In the genomic region with DNA sequence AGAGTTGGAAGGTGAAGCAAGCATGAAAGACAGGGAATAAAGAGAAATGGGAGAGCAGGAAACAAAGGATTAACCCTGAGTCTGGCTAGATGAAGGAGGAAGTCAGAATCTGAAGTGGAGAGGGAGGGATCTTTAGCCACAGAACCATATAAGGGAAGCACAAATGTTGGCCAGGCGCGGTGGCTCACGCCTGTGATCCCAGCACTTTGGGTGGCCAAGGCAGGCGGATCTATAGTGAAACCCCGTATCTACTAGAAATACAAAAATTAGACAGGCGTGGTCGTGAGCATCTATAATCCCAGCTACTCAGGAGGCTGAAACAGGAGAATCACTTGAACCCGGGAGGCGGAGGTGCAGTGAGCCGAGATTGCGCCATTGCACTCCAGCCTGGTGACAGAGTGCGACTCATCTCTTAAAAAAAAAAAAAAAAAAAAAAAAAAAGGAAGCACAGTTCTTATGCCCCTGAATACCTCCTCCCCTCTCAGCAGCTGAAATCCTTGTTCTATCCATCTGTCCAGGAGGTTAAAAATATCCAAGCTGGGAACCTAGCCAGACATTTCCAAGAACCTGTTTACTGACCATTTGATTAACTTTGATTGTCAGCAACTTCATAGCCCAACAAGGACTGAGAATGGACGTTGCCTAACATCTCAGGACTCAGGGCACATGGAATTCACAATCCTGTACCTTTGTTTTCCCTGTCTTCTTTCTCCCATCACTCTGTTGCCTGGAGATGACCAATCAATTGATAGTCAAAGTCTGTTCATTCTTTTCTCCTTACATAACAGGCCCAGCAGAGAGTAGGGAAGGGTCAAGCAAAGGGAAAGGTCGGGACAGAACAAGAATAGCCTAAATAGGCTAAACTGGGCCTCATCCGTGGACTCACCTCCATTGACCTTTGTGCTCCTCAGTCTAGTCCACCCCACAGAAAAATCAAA, we compare ENCODE assay signal across 9 cellular contexts. TPM values are rescaled to one million over a fixed set of nuclear protein-coding genes. Genes with fewer than 3 reads are reported as not detected.
A peak's percentile ranks its signal among the peaks of the same experiment; 100 is the strongest.
DNase-seq lines count a peak whose midpoint lies in the region; ATAC-seq, FAIRE-seq and TF ChIP-seq lines count a peak whose summit lies in the region.
"Had no signal": no experiment of that assay in that cellular context is flagged by ENCODE, and none has a peak within 500 bp of the region (broad histone marks: within the 10 kb centered on the region; RNA-seq: fewer than 3 reads in every experiment).

No MANE protein-coding gene starts in this region.

- FAIRE-seq in bronchial epithelial cell (lab: Jason Lieb, UNC) = no peak

- H3K36me3 ChIP-seq in bronchial epithelial cell (ENCODE audit: control insufficient read depth, insufficient read depth, low read length) (no peaks in the 10 kb centered on the region), lower lobe of right lung (no peaks in the 10 kb centered on the region), upper lobe of left lung (no peaks in the 10 kb centered on the region), BE2C (no peaks in the 10 kb centered on the region)
- H3K36me3 ChIP-seq: BLaER1 had no signal

- ATAC-seq in lower lobe of right lung (peak; percentile 61 to 70), upper lobe of left lung (ENCODE audit: low FRiP score in 2 of 2) (peak; percentile 71 to 77), GM18909 (IDR thresholded peaks at IDR 0.05; ENCODE audit: poor library complexity, unreplicated experiment) (no peak)

- intact Hi-C loops in lower lobe of right lung (cut with DNase I) = no loop called here

- H3K27me3 ChIP-seq in bronchial epithelial cell (ENCODE audit: control insufficient read depth, insufficient read depth, low read length) (no peaks in the 10 kb centered on the region), lower lobe of right lung (ENCODE audit: low read depth) (no peaks in the 10 kb centered on the region), upper lobe of left lung (no peaks in the 10 kb centered on the region), BE2C (no peaks in the 10 kb centered on the region)
- H3K27me3 ChIP-seq: BLaER1 had no signal

- H3K4me3 ChIP-seq in bronchial epithelial cell (ENCODE audit: low read depth, low read length) (no peak overlapping the region), lower lobe of right lung (peak overlapping the region; percentile 33), upper lobe of left lung (peak overlapping the region in 2 of 4 donors; percentile 32), BE2C (ENCODE audit: low read depth, low read length) (no peak overlapping the region)
- H3K4me3 ChIP-seq: BLaER1 had no signal

- no peak for TF ChIP-seq CTCF in bronchial epithelial cell (IDR thresholded peaks at IDR 0.05; ENCODE audit: insufficient read depth, low read length, severe bottlenecking)
- TF ChIP-seq CTCF in lower lobe of right lung (IDR thresholded peaks at IDR 0.05) = no peak
- TF ChIP-seq CTCF in upper lobe of left lung (IDR thresholded peaks at IDR 0.05) = no peak
- no peak for TF ChIP-seq CTCF in BE2C (IDR thresholded peaks at IDR 0.05; ENCODE audit: low read depth, low read length)

- H3K27ac ChIP-seq in lower lobe of right lung = peak overlapping the region; percentile 83
- H3K27ac ChIP-seq in upper lobe of left lung = peak overlapping the region; percentile 79 to 98 (median 96)
- H3K27ac ChIP-seq: BLaER1 had no signal

- no peaks in the 10 kb centered on the region for H3K9me3 ChIP-seq in lower lobe of right lung
- H3K9me3 ChIP-seq in upper lobe of left lung = no peaks in the 10 kb centered on the region
- H3K9me3 ChIP-seq in BE2C = no peaks in the 10 kb centered on the region
- H3K9me3 ChIP-seq: BLaER1 had no signal

- 26 to 30% methylated on average over 15 of the region's 15 CpGs for WGBS in upper lobe of left lung, 2 donors

- peak in 1 of 4 donors; percentile 45 for TF ChIP-seq EP300 in upper lobe of left lung (IDR thresholded peaks at IDR 0.05)

- H3K4me1 ChIP-seq in lower lobe of right lung (peaks cover 75% of the 10 kb centered on the region), upper lobe of left lung (peaks cover 59 to 87% (median 69%) of the 10 kb centered on the region in 4 donors), BE2C (peaks cover 3% of the 10 kb centered on the region; the same call in 1 of the 2 replicates)

- DNase-seq in NCI-H345 (lab: John Stamatoyannopoulos, UW) (peak; percentile 55), NCI-H345 treated with DMSO at 0.1 percent for 48 hours (lab: John Stamatoyannopoulos, UW; ENCODE audit: unreplicated experiment) (no peak), NOMO-1 treated with dmso at 0.1 percent for 144 hours (lab: John Stamatoyannopoulos, UW; ENCODE audit: unreplicated experiment) (peak; percentile 66), bronchial epithelial cell (ENCODE audit: low read depth) (peak; percentile 77), lower lobe of right lung (peak; percentile 80), upper lobe of left lung (peak; percentile 54 to 71), BE2C (no peak)

- peak in 1 of 4 donors; percentile 19 for TF ChIP-seq POLR2A in upper lobe of left lung (IDR thresholded peaks at IDR 0.05)

RNA-seq across cellular contexts. Expression of gene TXNIP, which starts 10.6 kb away (rescaled TPM):
- 9.0 and 913 TPM in 2 replicates for total RNA-seq in bronchial epithelial cell
- total RNA-seq in lower lobe of right lung = 1,554 TPM
- total RNA-seq in upper lobe of left lung = 1,000 to 10,000 TPM in 3 of 6 donors, 100 to 1,000 TPM in 3; 703 to 1,481 (median 910) TPM
- 13.2 TPM for polyA plus RNA-seq in BE2C (2012; ENCODE audit: insufficient read depth, insufficient read length, low read depth)

RNA-seq across cellular contexts. Expression of gene POLR3GL, which starts 21.3 kb away (rescaled TPM):
- total RNA-seq in bronchial epithelial cell = 4.7 and 11.0 TPM in 2 replicates
- 25.4 TPM for total RNA-seq in lower lobe of right lung
- total RNA-seq in upper lobe of left lung = 10 to 100 TPM; 18.7 to 25.7 (median 22.5) TPM
- 16.8 TPM for polyA plus RNA-seq in BE2C (2012; ENCODE audit: insufficient read depth, insufficient read length, low read depth)

RNA-seq across cellular contexts. Expression of gene ANKRD34A, which starts 21.4 kb away (rescaled TPM):
- under 0.01 TPM in 2 replicates for total RNA-seq in bronchial epithelial cell
- 0.41 TPM for total RNA-seq in lower lobe of right lung
- total RNA-seq in upper lobe of left lung = 1 to 10 TPM in 2 of 6 donors, under 1 TPM in 4; 0.30 to 2.6 (median 0.73) TPM
- polyA plus RNA-seq in BE2C (2012; ENCODE audit: insufficient read depth, insufficient read length, low read depth) = 7.9 TPM

RNA-seq across cellular contexts. Expression of gene LIX1L, which starts 28.0 kb away (rescaled TPM):
- total RNA-seq in bronchial epithelial cell (1.8 and 3.4 TPM in 2 replicates), lower lobe of right lung (30.9 TPM), upper lobe of left lung (10 to 100 TPM in 5 of 6 donors, 1 to 10 TPM in 1; 5.2 to 35.6 (median 16.5) TPM)
- polyA plus RNA-seq in BE2C (2012; ENCODE audit: insufficient read depth, insufficient read length, low read depth) = 7.6 TPM

RNA-seq across cellular contexts. Expression of gene HJV, which starts 35.8 kb away (rescaled TPM):
- not detected in 2 replicates for total RNA-seq in bronchial epithelial cell
- total RNA-seq in lower lobe of right lung = not detected
- total RNA-seq in upper lobe of left lung = not detected
- not detected for polyA plus RNA-seq in BE2C (2012; ENCODE audit: insufficient read depth, insufficient read length, low read depth)

Comparison
In these comparisons a context has a peak if more than half of its experiments do, and no peak if none do; other contexts are left out.
1. DNase-seq: peak in NCI-H345 (single experiment), NOMO-1 treated with dmso at 0.1 percent for 144 hours (single experiment), bronchial epithelial cell (single experiment), lower lobe of right lung (single experiment) and upper lobe of left lung (2 of 2); none in NCI-H345 treated with DMSO at 0.1 percent for 48 hours (single experiment) and BE2C (single experiment).